8 cellular contexts compared by ENCODE assay signal in genomic region chr11:117817213-117818035, GRCh38. TPM values are rescaled to one million over a fixed set of nuclear protein-coding genes. Genes with fewer than 3 reads are reported as not detected.
DNase-seq lines count a peak whose midpoint lies in the region; ATAC-seq and TF ChIP-seq lines count a peak whose summit lies in the region.

No MANE protein-coding gene starts in this region.

- no peak for ATAC-seq in GM21515 (IDR thresholded peaks at IDR 0.05; ENCODE audit: unreplicated experiment)

- DNase-seq in GM12864 (ENCODE audit: low read depth) (peak; percentile 59), HPDE6-E6E7 (ENCODE audit: extremely low spot score) (peak; percentile 55), NOMO-1 treated with DMSO at 0.1 percent for 48 hours (lab: John Stamatoyannopoulos, UW; ENCODE audit: unreplicated experiment) (peak; percentile 60), epithelial cell of esophagus (ENCODE audit: low read depth) (peak; percentile 65), mucosa of gallbladder (ENCODE audit: low spot score) (peak; percentile 92)
- DNase-seq in activated CD8-positive, alpha-beta memory T cell treated with anti-CD3 and anti-CD28 coated beads, Interleukin-2, amount 50 U/mL, for 24 hours (ENCODE audit: extremely low read depth), result peak; percentile 73
- DNase-seq in stimulated activated CD8-positive, alpha-beta memory T cell treated with anti-CD3 and anti-CD28 coated beads, Interleukin-4, amount 100 ng/mL, for 4 hours (ENCODE audit: low read depth in 2 of 2, low spot score in 1 of 2), result peak; percentile 69 to 89

- TF ChIP-seq CTCF in GM12864 (IDR thresholded peaks at IDR 0.05; ENCODE audit: low read depth, low read length, missing control alignments) (peak; percentile 100), epithelial cell of esophagus (IDR thresholded peaks at IDR 0.05; ENCODE audit: insufficient read depth, low read depth, low read length, missing control alignments) (peak; percentile 99)

- H3K4me3 ChIP-seq in GM12864 (ENCODE audit: low read depth, low read length) (peak overlapping the region; percentile 25), epithelial cell of esophagus (ENCODE audit: low read length) (no peak overlapping the region)

RNA-seq across cellular contexts. Expression of gene FXYD2, which starts 7.1 kb away (rescaled TPM):
- total RNA-seq in mucosa of gallbladder, result 1,539 TPM

RNA-seq across cellular contexts. Expression of gene DSCAML1, which starts 20.4 kb away (rescaled TPM):
- 8.0 TPM for total RNA-seq in mucosa of gallbladder

RNA-seq across cellular contexts. Expression of gene FXYD6, which starts 59.0 kb away (rescaled TPM):
- 185 TPM for total RNA-seq in mucosa of gallbladder
